8 cellular contexts compared by ENCODE assay signal in genomic region chr4:88803600-88804096, GRCh38.
A peak's percentile ranks its signal among the peaks of the same experiment; 100 is the strongest.
DNase-seq lines count a peak whose midpoint lies in the region; ATAC-seq and TF ChIP-seq lines count a peak whose summit lies in the region.

No MANE protein-coding gene starts in this region.

- H3K36me3 ChIP-seq in BLaER1 treated with 17β-estradiol and CSF1 and Interleukin-3, amounts not matched to agents 10 nM and 100 nM, result peaks cover 0 to 59% (median 0%) of the 10 kb centered on the region in 11 experiments; a peak in 6 of 22 replicates
- H3K36me3 ChIP-seq in adipocyte (ENCODE audit: control insufficient read depth, insufficient read depth, low read length, severe bottlenecking), result peaks cover 4% of the 10 kb centered on the region
- no peaks in the 10 kb centered on the region for H3K36me3 ChIP-seq in lower lobe of right lung

- H3K4me3 Mint-ChIP-seq in WTC11, result no peak overlapping the region

- H3K9ac ChIP-seq in BLaER1 treated with 17β-estradiol and CSF1 and Interleukin-3, amounts not matched to agents 10 nM and 100 nM, result peak overlapping the region in 3 of 11 experiments; percentile 31 to 51 (median 41); a peak in 2 of 22 replicates
- H3K9ac ChIP-seq in adipocyte (ENCODE audit: low read length), result no peak overlapping the region

- H3K9me3 ChIP-seq in BLaER1 treated with 17β-estradiol and CSF1 and Interleukin-3, amounts not matched to agents 10 nM and 100 nM (replicated peaks in 1 of 11), result 0 out of 22 replicates have a peak, but pooled peaks cover 0 to 4% (median 0%) of the 10 kb centered on the region in 11 experiments
- H3K9me3 ChIP-seq in adipocyte (ENCODE audit: control insufficient read depth, low read length) (no peaks in the 10 kb centered on the region), lower lobe of right lung (no peaks in the 10 kb centered on the region)

- TF ChIP-seq CTCF in lower lobe of right lung (IDR thresholded peaks at IDR 0.05), result no peak
- TF ChIP-seq CTCF in WTC11 (IDR thresholded peaks at IDR 0.05), result no peak

- CTCF ChIA-PET in WTC11 (lab: Charles Lee), result no interaction called here

- peak; percentile 92 for DNase-seq in adipocyte (ENCODE audit: low read depth)
- DNase-seq in lower lobe of right lung, result no peak
- no peak for DNase-seq in posterior vena cava (ENCODE audit: low spot score)
- no peak for DNase-seq in NCI-H1105 (lab: John Stamatoyannopoulos, UW)
- no peak for DNase-seq in WTC11 (ENCODE audit: low spot score)

- H3K27me3 ChIP-seq in BLaER1 treated with 17β-estradiol and CSF1 and Interleukin-3, amounts not matched to agents 10 nM and 100 nM, result no peaks in the 10 kb centered on the region
- H3K27me3 ChIP-seq in adipocyte (replicated peaks; ENCODE audit: control insufficient read depth, insufficient read depth, low read length), result no peaks in the 10 kb centered on the region
- no peaks in the 10 kb centered on the region for H3K27me3 ChIP-seq in lower lobe of right lung (ENCODE audit: low read depth)

- peaks cover 0 to 59% (median 15%) of the 10 kb centered on the region in 10 experiments; a peak in 13 of 20 replicates for H3K4me1 ChIP-seq in BLaER1 treated with 17β-estradiol and CSF1 and Interleukin-3, amounts not matched to agents 10 nM and 100 nM
- H3K4me1 ChIP-seq in adipocyte (ENCODE audit: control insufficient read depth, insufficient read depth, low read length) (peaks cover 23% of the 10 kb centered on the region), lower lobe of right lung (peaks cover 28% of the 10 kb centered on the region)

- intact Hi-C loops in lower lobe of right lung (cut with DNase I), result no loop called here
- intact Hi-C loops in posterior vena cava (cut with DNase I), result no loop called here

- no peak overlapping the region for H3K4me3 ChIP-seq in BLaER1 treated with 17β-estradiol and CSF1 and Interleukin-3, amounts not matched to agents 10 nM and 100 nM
- no peak overlapping the region for H3K4me3 ChIP-seq in adipocyte (ENCODE audit: low read length)
- no peak overlapping the region for H3K4me3 ChIP-seq in lower lobe of right lung

- H3K27ac ChIP-seq in BLaER1 treated with 17β-estradiol and CSF1 and Interleukin-3, amounts not matched to agents 10 nM and 100 nM, result peak overlapping the region in 7 of 11 experiments; percentile 31 to 72 (median 63); a peak in 12 of 22 replicates
- peak overlapping the region; percentile 19 for H3K27ac ChIP-seq in lower lobe of right lung

- peaks cover 0 to 81% (median 0%) of the 10 kb centered on the region in 11 experiments; a peak in 2 of 22 replicates for H4K20me1 ChIP-seq in BLaER1 treated with 17β-estradiol and CSF1 and Interleukin-3, amounts not matched to agents 10 nM and 100 nM

- no peaks in the 10 kb centered on the region for H3K4me1 Mint-ChIP-seq in WTC11

- POLR2A ChIA-PET in WTC11 (lab: Charles Lee), result no interaction called here

- no peaks in the 10 kb centered on the region for H3K36me3 Mint-ChIP-seq in WTC11

- H3K27me3 Mint-ChIP-seq in WTC11 (ENCODE audit: low read depth), result no peaks in the 10 kb centered on the region

- H3K4me2 ChIP-seq in BLaER1 treated with 17β-estradiol and CSF1 and Interleukin-3, amounts not matched to agents 10 nM and 100 nM, result peak overlapping the region in 7 of 11 experiments; percentile 21 to 87 (median 62); a peak in 13 of 22 replicates

- no peak overlapping the region for H3K27ac Mint-ChIP-seq in WTC11

- ATAC-seq in GM19452 (IDR thresholded peaks at IDR 0.05; ENCODE audit: unreplicated experiment), result peak; percentile 86
- ATAC-seq in HG03442 (IDR thresholded peaks at IDR 0.05; ENCODE audit: unreplicated experiment), result peak; percentile 85
- ATAC-seq in lower lobe of right lung, result peak; percentile 90 to 92
- no peak for ATAC-seq in WTC11

- no peaks in the 10 kb centered on the region for H3K9me3 Mint-ChIP-seq in WTC11

TF ChIP-seq in WTC11, 78 proteins besides CTCF, POLR2A, EP300 and RAD21:
- TF ChIP-seq NFYB (CRISPR knock-in tag; conservative IDR thresholded peaks at IDR 0.05; ENCODE audit: low read depth) (no peak), ZNF671 (CRISPR knock-in tag; IDR thresholded peaks at IDR 0.05) (no peak), GTF2I (CRISPR knock-in tag; conservative IDR thresholded peaks at IDR 0.05) (no peak), NR1H2 (CRISPR knock-in tag; IDR thresholded peaks at IDR 0.05) (no peak), TCF7 (CRISPR knock-in tag; IDR thresholded peaks at IDR 0.05; ENCODE audit: low read depth) (no peak), FOXP4 (CRISPR knock-in tag; IDR thresholded peaks at IDR 0.05) (no peak), CBFB (CRISPR knock-in tag; IDR thresholded peaks at IDR 0.05; ENCODE audit: low read depth) (no peak), TEAD1 (CRISPR knock-in tag; IDR thresholded peaks at IDR 0.05) (no peak), HMGXB4 (CRISPR knock-in tag; IDR thresholded peaks at IDR 0.05) (no peak), ZNF416 (CRISPR knock-in tag; IDR thresholded peaks at IDR 0.05) (no peak), SOX15 (CRISPR knock-in tag; IDR thresholded peaks at IDR 0.05) (no peak), GRHL2 (CRISPR knock-in tag; IDR thresholded peaks at IDR 0.05; ENCODE audit: insufficient replicate concordance, severe bottlenecking) (no peak), SMAD3 (CRISPR knock-in tag; IDR thresholded peaks at IDR 0.05; ENCODE audit: borderline replicate concordance) (no peak), ZNF121 (CRISPR knock-in tag; IDR thresholded peaks at IDR 0.05) (no peak)
